Comparison of ENCODE assay signal across 1 cellular context in the genomic region with DNA sequence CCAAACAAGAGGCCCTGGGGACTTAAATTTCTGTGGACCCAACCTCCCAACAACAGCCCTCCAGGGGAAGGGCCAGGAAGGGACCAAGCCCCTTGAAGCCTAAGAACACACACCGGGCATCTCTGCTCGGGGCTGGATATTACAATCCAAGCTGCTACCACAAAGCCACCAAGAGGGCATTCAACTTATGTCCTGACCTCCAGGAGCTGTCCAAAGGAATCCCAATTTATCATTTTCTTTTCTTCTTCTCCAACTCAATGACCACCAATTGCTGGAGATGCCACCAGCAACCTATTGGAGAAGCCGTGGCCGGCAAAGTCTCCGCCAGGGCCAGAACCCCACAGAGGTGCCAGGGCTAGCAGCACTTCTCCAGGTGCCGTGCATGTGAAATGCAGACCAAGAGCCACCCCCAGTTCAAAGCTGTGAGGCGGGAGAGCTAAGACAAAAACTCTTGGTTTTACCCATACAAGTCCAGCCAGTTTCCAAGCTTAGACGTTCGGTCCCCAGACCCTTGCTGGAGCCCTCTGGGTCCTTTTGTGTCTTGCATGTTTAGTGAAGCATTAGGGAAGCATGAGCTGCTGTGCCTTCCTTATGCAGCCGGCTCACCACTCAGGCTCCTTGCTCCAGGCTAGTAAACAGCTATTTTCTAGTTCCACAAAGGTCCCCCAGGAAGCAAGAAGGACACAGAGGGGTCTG.
TF ChIP-seq lines count a peak whose summit lies in the region.

No MANE protein-coding gene starts in this region.

TF ChIP-seq in IMR-90, 13 proteins besides CTCF, POLR2A, EP300 and RAD21:
- TF ChIP-seq USF2 (IDR thresholded peaks at IDR 0.05; ENCODE audit: low read depth, low read length) = no peak
- no peak for TF ChIP-seq BHLHE40 (IDR thresholded peaks at IDR 0.05; ENCODE audit: low read depth, low read length)
- TF ChIP-seq NFE2L2 (IDR thresholded peaks at IDR 0.05; ENCODE audit: low read depth, low read length) = no peak
- TF ChIP-seq MAZ (IDR thresholded peaks at IDR 0.05; ENCODE audit: borderline replicate concordance, low read depth, low read length) = no peak
